13 cellular contexts compared by ENCODE assay signal in genomic region chr18:14922031-14922430, GRCh38.
"Had no signal": no experiment of that assay in that cellular context is flagged by ENCODE, and none has a peak within 500 bp of the region (broad histone marks: within the 10 kb centered on the region; RNA-seq: fewer than 3 reads in every experiment).

No MANE protein-coding gene starts in this region.

- H3K36me3 ChIP-seq: ovary, right atrium auricular region, sigmoid colon, uterus had no signal

- H3K9me3 ChIP-seq: mucosa of descending colon, ovary, right atrium auricular region, sigmoid colon, uterus had no signal

- H3K27me3 ChIP-seq: foreskin keratinocyte, hepatocyte, ovary, right atrium auricular region, sigmoid colon, uterus had no signal

- H3K27ac ChIP-seq: foreskin keratinocyte, hepatocyte, ovary, right atrium auricular region, sigmoid colon, skin epidermis, uterus had no signal

- DNase-seq: foreskin keratinocyte; mammary epithelial cell; natural killer cell; ovary; sigmoid colon; stimulated activated CD4-positive, alpha-beta T cell treated with anti-CD3 and anti-CD28 coated beads, Interleukin-12 subunit alpha, Interleukin-12 subunit beta, amount 100 ng/mL, for 4 hours; stimulated activated CD4-positive, alpha-beta T cell treated with anti-CD3 and anti-CD28 coated beads, Interleukin-2, amount 100 ng/mL, for 48 hours; stimulated activated naive CD4-positive, alpha-beta T cell treated with Interleukin-2 at 50 U/mL for 16 hours; uterus had no signal

- ATAC-seq: foreskin keratinocyte, natural killer cell had no signal

- H3K4me1 ChIP-seq: foreskin keratinocyte, right atrium auricular region, sigmoid colon, uterus had no signal

- H3K4me3 ChIP-seq: hepatocyte, mucosa of descending colon, ovary, right atrium auricular region, sigmoid colon, skin epidermis, uterus had no signal
